8 cellular contexts compared by ENCODE assay signal in genomic region chr11:57335023-57335342, GRCh38. TPM values are rescaled to one million over a fixed set of nuclear protein-coding genes. Genes with fewer than 3 reads are reported as not detected.
DNase-seq lines count a peak whose midpoint lies in the region; ATAC-seq and TF ChIP-seq lines count a peak whose summit lies in the region.

No MANE protein-coding gene starts in this region.

- TF ChIP-seq CTCF in Calu3 (IDR thresholded peaks at IDR 0.05; ENCODE audit: unreplicated experiment): no peak
- TF ChIP-seq CTCF in coronary artery (IDR thresholded peaks at IDR 0.05): no peak
- TF ChIP-seq CTCF in neural cell (IDR thresholded peaks at IDR 0.05; ENCODE audit: poor library complexity, severe bottlenecking): no peak

- H3K9me3 Mint-ChIP-seq in Calu3 (ENCODE audit: low read depth, unreplicated experiment): no peaks in the 10 kb centered on the region

- H3K9me2 ChIP-seq in neural cell (ENCODE audit: insufficient read depth, low read length): no peaks in the 10 kb centered on the region

- peaks cover 22% of the 10 kb centered on the region for H3K79me2 ChIP-seq in neural cell (replicated peaks; ENCODE audit: insufficient read depth, low read length)

- no TSS peak for BruUV-seq in Calu3 (replicated peaks; lab: Mats Ljungman, UMichigan)

- peak overlapping the region; percentile 63 for H3K4me2 ChIP-seq in neural cell (ENCODE audit: low read length)

- TF ChIP-seq RAD21 in neural cell (conservative IDR thresholded peaks at IDR 0.05): no peak

- H3K36me3 ChIP-seq in HUES6 (ENCODE audit: control insufficient read depth, insufficient read depth, low read length): peaks cover 47% of the 10 kb centered on the region
- no peaks in the 10 kb centered on the region for H3K36me3 ChIP-seq in neural cell (ENCODE audit: insufficient read depth, low read length)

- DNase-seq in Calu3 (no peak), coronary artery (ENCODE audit: low spot score) (no peak), NOMO-1 (lab: John Stamatoyannopoulos, UW; ENCODE audit: unreplicated experiment in 2 of 2) (no peak)

- H3K9me3 ChIP-seq in HUES6 (ENCODE audit: control insufficient read depth, insufficient read depth, low read depth, low read length) (no peaks in the 10 kb centered on the region), neural cell (ENCODE audit: low read length) (no peaks in the 10 kb centered on the region)

- peaks cover 56% of the 10 kb centered on the region for H3K36me3 Mint-ChIP-seq in Calu3 (ENCODE audit: insufficient read depth, unreplicated experiment)

- peak overlapping the region; percentile 36 for H2AFZ ChIP-seq in neural cell (ENCODE audit: low read depth, low read length)

- H4K20me1 ChIP-seq in neural cell (ENCODE audit: insufficient read depth): no peaks in the 10 kb centered on the region

- no peak for TF ChIP-seq EP300 in neural cell (conservative IDR thresholded peaks at IDR 0.05; ENCODE audit: poor library complexity, severe bottlenecking)

- CTCF ChIA-PET in Calu3 (lab: Charles Lee): interaction anchor here (1.2 to 1.4 kb wide), 3 partner anchors 11 to 86 kb away, joined by 3 to 7 read pairs (median 3); no protein-coding TSS in a partner anchor

- H3K27me3 ChIP-seq in HUES6 (ENCODE audit: control insufficient read depth, insufficient read depth, low read length) (peaks cover 4% of the 10 kb centered on the region; the same call in 1 of the 2 replicates), neural cell (ENCODE audit: insufficient read depth, low read depth, low read length) (no peaks in the 10 kb centered on the region)

- H3K9ac ChIP-seq in HUES6 (ENCODE audit: low read length) (peak overlapping the region; percentile 89), neural cell (ENCODE audit: low read length) (peak overlapping the region; percentile 87)

- intact Hi-C loops in Calu3 (cut with micrococcal nuclease; ENCODE audit: unreplicated experiment): no loop called here

- H3K27ac Mint-ChIP-seq in Calu3 (ENCODE audit: unreplicated experiment): peak overlapping the region; percentile 63

- H3K27me3 Mint-ChIP-seq in Calu3 (ENCODE audit: unreplicated experiment): peaks cover 7% of the 10 kb centered on the region

- H3K4me3 Mint-ChIP-seq in Calu3 (ENCODE audit: low read depth, unreplicated experiment): peak overlapping the region; percentile 90

- peaks cover 30% of the 10 kb centered on the region for H3K4me1 Mint-ChIP-seq in Calu3 (ENCODE audit: low read depth, unreplicated experiment)

- H3F3A ChIP-seq in neural cell (ENCODE audit: insufficient read depth, low read length, poor library complexity, severe bottlenecking): peaks cover 4% of the 10 kb centered on the region

- peak overlapping the region; percentile 87; the same call in 1 of the 2 replicates for H3K27ac ChIP-seq in HUES6 (ENCODE audit: low read depth, low read length)
- H3K27ac ChIP-seq in coronary artery: peak overlapping the region; percentile 83 to 97
- H3K27ac ChIP-seq in neural cell (ENCODE audit: low read length): peak overlapping the region; percentile 82

- peaks cover 27% of the 10 kb centered on the region for H3K4me1 ChIP-seq in HUES6 (ENCODE audit: control insufficient read depth, insufficient read depth, low read length)

- no peak for ATAC-seq in GM18870 (IDR thresholded peaks at IDR 0.05; ENCODE audit: unreplicated experiment)
- no peak for ATAC-seq in GM19467 (IDR thresholded peaks at IDR 0.05; ENCODE audit: unreplicated experiment)
- ATAC-seq in GM18858 (IDR thresholded peaks at IDR 0.05; ENCODE audit: unreplicated experiment): no peak

- peak overlapping the region; percentile 77 for H3K4me3 ChIP-seq in HUES6 (ENCODE audit: low read depth, low read length)
- peak overlapping the region; percentile 97 for H3K4me3 ChIP-seq in coronary artery
- peak overlapping the region; percentile 80 for H3K4me3 ChIP-seq in neural cell (ENCODE audit: low read length)

TF ChIP-seq in neural cell, 6 proteins besides CTCF, POLR2A, EP300 and RAD21:
- no peak for TF ChIP-seq EZH2 (IDR thresholded peaks at IDR 0.05; ENCODE audit: borderline replicate concordance, insufficient read depth, low read length, poor library complexity, severe bottlenecking)
- no peak for TF ChIP-seq TAF1 (IDR thresholded peaks at IDR 0.05; ENCODE audit: low read depth)
- no peak for TF ChIP-seq POLR2AphosphoS5 (IDR thresholded peaks at IDR 0.05)
- TF ChIP-seq MXI1 (conservative IDR thresholded peaks at IDR 0.05; ENCODE audit: poor library complexity, severe bottlenecking): no peak
- TF ChIP-seq SMC3 (conservative IDR thresholded peaks at IDR 0.05; ENCODE audit: poor library complexity): no peak
- TF ChIP-seq REST (IDR thresholded peaks at IDR 0.05; ENCODE audit: borderline replicate concordance): no peak

RNA-seq across cellular contexts. Expression of gene SSRP1, which starts 0.7 kb away (rescaled TPM):
- total RNA-seq in Calu3 (2022): 134 and 145 TPM in 2 replicates
- 81.1 and 84.7 TPM in 2 replicates for polyA plus RNA-seq in neural cell
- polyA minus RNA-seq in neural cell: 74.5 and 76.3 TPM in 2 replicates

RNA-seq across cellular contexts. Expression of gene P2RX3, which starts 3.2 kb away (rescaled TPM):
- not detected in 2 replicates for total RNA-seq in Calu3 (2022)
- not detected in 2 replicates for polyA plus RNA-seq in neural cell
- 0.35 TPM in 1 of 2 replicates, not detected in the other for polyA minus RNA-seq in neural cell

RNA-seq across cellular contexts. Expression of gene TNKS1BP1, which starts 10.2 kb away (rescaled TPM):
- total RNA-seq in Calu3 (2022): 151 TPM in 2 replicates
- polyA plus RNA-seq in neural cell: 8.9 and 9.4 TPM in 2 replicates
- polyA minus RNA-seq in neural cell: 21.1 and 23.9 TPM in 2 replicates

RNA-seq across cellular contexts. Expression of gene PRG3, which starts 46.0 kb away (rescaled TPM):
- not detected in 2 replicates for total RNA-seq in Calu3 (2022)
- not detected in 2 replicates for polyA plus RNA-seq in neural cell
- not detected in 2 replicates for polyA minus RNA-seq in neural cell

RNA-seq across cellular contexts. Expression of gene PRG2, which starts 55.5 kb away (rescaled TPM):
- not detected in 2 replicates for total RNA-seq in Calu3 (2022)
- not detected in 2 replicates for polyA plus RNA-seq in neural cell
- not detected in 2 replicates for polyA minus RNA-seq in neural cell
